Comparison of ENCODE assay signal across 17 cellular contexts in the genomic region with DNA sequence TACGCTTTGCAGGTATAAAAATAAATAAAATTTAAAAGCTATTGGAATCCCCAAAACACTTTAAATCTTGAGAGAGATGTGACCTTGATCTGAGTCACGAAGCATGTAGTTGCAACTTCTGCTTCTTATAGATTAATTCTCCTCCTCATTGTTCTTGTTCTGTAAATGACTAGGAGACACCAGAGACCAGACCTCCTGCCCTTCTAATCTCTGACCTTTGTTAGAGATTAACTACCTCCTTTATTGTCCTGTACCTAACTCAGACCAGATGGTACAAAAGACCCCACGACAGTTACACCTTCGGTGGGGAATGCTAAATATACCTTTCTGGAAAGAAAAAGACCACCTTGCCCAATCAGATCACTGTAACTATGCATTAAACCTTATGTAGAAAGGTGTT.
"Had no signal": no experiment of that assay in that cellular context is flagged by ENCODE, and none has a peak within 500 bp of the region (broad histone marks: within the 10 kb centered on the region; RNA-seq: fewer than 3 reads in every experiment).

No MANE protein-coding gene starts in this region.

- H3K79me2 ChIP-seq: parathyroid adenoma had no signal

- H2AFZ ChIP-seq: parathyroid adenoma had no signal

- H3K4me1 Mint-ChIP-seq: naive B cell had no signal

- H3K9me3 ChIP-seq: gastroesophageal sphincter, heart right ventricle, lower lobe of right lung, testis, upper lobe of right lung had no signal

- H3K4me3 ChIP-seq: gastroesophageal sphincter, heart right ventricle, lower lobe of right lung, testis, upper lobe of right lung had no signal

- ATAC-seq: activated CD4-positive, CD25-positive, alpha-beta regulatory T cell treated with anti-CD3 and anti-CD28 coated beads, Interleukin-2, amount 50 U/mL, for 24 hours; gastroesophageal sphincter; heart right ventricle; left colon; lower lobe of right lung; stimulated activated naive CD8-positive, alpha-beta T cell treated with anti-CD3 and anti-CD28 coated beads, Interleukin-15, Interleukin-2, amounts not matched to agents 100 U/mL and 50 U/mL, for 24 hours; upper lobe of right lung had no signal

- H3K27me3 Mint-ChIP-seq: naive B cell had no signal

- H3K9me3 Mint-ChIP-seq: naive B cell had no signal

- DNase-seq: activated CD4-positive, alpha-beta T cell treated with anti-CD3 and anti-CD28 coated beads, Interleukin-2, amount 50 U/mL, for 1 hour; activated CD8-positive, alpha-beta memory T cell treated with anti-CD3 and anti-CD28 coated beads for 24 hours; activated naive CD4-positive, alpha-beta T cell treated with Interleukin-2 at 50 U/mL for 16 hours; aorta; heart right ventricle; left colon; lower lobe of right lung; naive B cell; retina; stimulated activated CD4-positive, alpha-beta T cell treated with anti-CD3 and anti-CD28 coated beads, Interleukin-4, amount 100 ng/mL, for 1 hour; stimulated activated naive CD8-positive, alpha-beta T cell treated with anti-CD3 and anti-CD28 coated beads, Interleukin-15, Interleukin-2, amounts not matched to agents 100 U/mL and 50 U/mL, for 24 hours; T-helper 2 cell; testis; upper lobe of right lung had no signal

- H3K4me1 ChIP-seq: gastroesophageal sphincter, lower lobe of right lung, parathyroid adenoma, upper lobe of right lung had no signal

- H3K27ac ChIP-seq: gastroesophageal sphincter, heart right ventricle, lower lobe of right lung, parathyroid adenoma, testis, upper lobe of right lung had no signal

- H3K27me3 ChIP-seq: gastroesophageal sphincter, heart right ventricle, testis, upper lobe of right lung had no signal
